Comparison of ENCODE assay signal across 19 cellular contexts in genomic region chr3:1037631-1038030, GRCh38. TPM values are rescaled to one million over a fixed set of nuclear protein-coding genes. Genes with fewer than 3 reads are reported as not detected.
DNase-seq lines count a peak whose midpoint lies in the region; TF ChIP-seq lines count a peak whose summit lies in the region.
"Had no signal": no experiment of that assay in that cellular context is flagged by ENCODE, and none has a peak within 500 bp of the region (broad histone marks: within the 10 kb centered on the region; RNA-seq: fewer than 3 reads in every experiment).

No MANE protein-coding gene starts in this region.

- H2AFZ ChIP-seq in osteoblast (ENCODE audit: low read length): no peak overlapping the region
- H2AFZ ChIP-seq: GM23248 had no signal

- peaks cover 3% of the 10 kb centered on the region for H3K9me3 ChIP-seq in osteoblast (ENCODE audit: low read depth, low read length)
- H3K9me3 ChIP-seq: Caco-2 had no signal

- H3K27me3 ChIP-seq in osteoblast (ENCODE audit: insufficient read depth, low read length): no peaks in the 10 kb centered on the region

- no peak overlapping the region for H3K27ac ChIP-seq in osteoblast (ENCODE audit: low read depth, low read length)
- H3K27ac ChIP-seq: C4-2B, GM23248, HL-60 had no signal

- H3K79me2 ChIP-seq in osteoblast (ENCODE audit: insufficient read depth, low read length): no peaks in the 10 kb centered on the region

- H3K4me3 ChIP-seq in fibroblast of pulmonary artery (replicated peaks; ENCODE audit: low read depth, low read length): no peak overlapping the region
- no peak overlapping the region for H3K4me3 ChIP-seq in osteoblast (ENCODE audit: insufficient read depth, low read length)
- H3K4me3 ChIP-seq: GM23248 had no signal

- H3K36me3 ChIP-seq in osteoblast (ENCODE audit: insufficient read depth, low read length): no peaks in the 10 kb centered on the region

- TF ChIP-seq CTCF in fibroblast of pulmonary artery (IDR thresholded peaks at IDR 0.05; ENCODE audit: low read length, missing control alignments) (no peak), osteoblast (IDR thresholded peaks at IDR 0.05; ENCODE audit: extremely low read depth, low read depth, low read length) (no peak)

- no peak overlapping the region for H3K4me2 ChIP-seq in osteoblast (ENCODE audit: insufficient read depth, low read length)

- peak; percentile 11 for DNase-seq in H4 (ENCODE audit: low spot score)
- peak; percentile 75 for DNase-seq in amniotic epithelial cell (ENCODE audit: low read depth)
- DNase-seq in fibroblast of pulmonary artery (ENCODE audit: low read depth): peak; percentile 12
- DNase-seq in osteoblast (ENCODE audit: insufficient read length, low spot score, missing footprints): peak; percentile 11
- DNase-seq in A172 (ENCODE audit: low spot score): no peak
- no peak for DNase-seq in NCI-H2029 treated with DMSO at 0.1 percent for 48 hours (lab: John Stamatoyannopoulos, UW)
- no peak for DNase-seq in SK-N-DZ (ENCODE audit: low spot score)
- DNase-seq: AML-193; Caco-2; CD4-positive, alpha-beta T cell; DMS153; DMS79; GDM1; GM23248; HCEC 1CT had no signal

- no peaks in the 10 kb centered on the region for H4K20me1 ChIP-seq in osteoblast (ENCODE audit: insufficient read depth, low read length)

- H3K4me1 ChIP-seq in osteoblast (ENCODE audit: insufficient read depth, low read length): no peaks in the 10 kb centered on the region
- H3K4me1 ChIP-seq: Caco-2 had no signal

RNA-seq across cellular contexts. Expression of gene CNTN6, which starts 55.2 kb away (rescaled TPM):
- total RNA-seq in H4 (2014; rRNA removed; shearing (Covaris generic)): 0.37 and 1.9 TPM in 2 replicates
- under 0.01 TPM in 1 of 2 replicates, not detected in the other for total RNA-seq in osteoblast
- not detected in 2 replicates for total RNA-seq in A172 (2014; rRNA removed; shearing (Covaris generic))
- 0.15 and 0.31 TPM in 2 replicates for polyA plus RNA-seq in SK-N-DZ (2014; cell fraction: cytosol; rRNA removed)
- 0.32 and 0.64 TPM in 2 replicates for polyA plus RNA-seq in SK-N-DZ (2014; cell fraction: nucleus; rRNA removed)
- total RNA-seq: Caco-2; CD4-positive, alpha-beta T cell; Daoy; GM23248 had no signal
- polyA plus RNA-seq: BJ, GM23248 had no signal

Comparison
In these comparisons a context has a peak if more than half of its experiments do, and no peak if none do; other contexts are left out.
1. DNase-seq: peak in H4 (single experiment), amniotic epithelial cell (single experiment), fibroblast of pulmonary artery (single experiment) and osteoblast (single experiment); none in A172 (single experiment), NCI-H2029 treated with DMSO at 0.1 percent for 48 hours (single experiment) and SK-N-DZ (single experiment).